Comparison of ENCODE assay signal across 26 cellular contexts in the genomic region with DNA sequence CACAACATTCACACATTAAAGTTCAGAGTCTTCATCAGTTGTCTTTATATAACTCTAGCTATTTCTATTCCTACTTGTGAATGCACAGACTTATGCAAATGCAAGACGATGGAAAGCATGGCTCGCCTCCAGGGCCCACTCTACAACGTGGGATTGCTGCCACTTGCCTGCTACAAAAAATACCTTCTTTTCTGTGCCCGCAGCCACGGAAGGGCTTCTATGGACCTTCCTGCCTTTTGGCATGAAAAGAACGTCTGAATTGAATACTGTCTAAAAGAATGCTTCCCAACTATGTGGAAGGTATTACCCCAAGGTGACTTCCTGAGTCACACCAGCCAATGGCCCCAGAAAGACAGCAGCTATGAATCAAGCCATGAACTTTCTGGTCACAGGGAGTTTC.
"Had no signal": no experiment of that assay in that cellular context is flagged by ENCODE, and none has a peak within 500 bp of the region (broad histone marks: within the 10 kb centered on the region; RNA-seq: fewer than 3 reads in every experiment).

No MANE protein-coding gene starts in this region.

- H3K36me3 ChIP-seq: Peyer's patch had no signal

- H3K9me3 ChIP-seq: Peyer's patch had no signal

- H3K36me3 Mint-ChIP-seq: activated CD8-positive, alpha-beta memory T cell treated with anti-CD3 and anti-CD28 coated beads, Interleukin-2, amount 10 ng/mL, durations not matched to agents 7 days and 5 days; activated naive CD4-positive, alpha-beta T cell treated with anti-CD3 and anti-CD28 coated beads, Interleukin-2, amount 50 U/mL, for 24 hours; brain had no signal

- H3K9me3 Mint-ChIP-seq: activated B cell treated with CpG ODN at 0.5 μM for 24 hours; activated naive CD4-positive, alpha-beta T cell treated with anti-CD3 and anti-CD28 coated beads, Interleukin-2, amount 50 U/mL, for 24 hours; activated T-cell treated with anti-CD3 and anti-CD28 coated beads, Interleukin-2, amount 50 U/mL, for 24 hours; activated T-helper 1 cell treated with anti-CD3 and anti-CD28 coated beads, Interleukin-12 subunit alpha, Interleukin-12 subunit beta, Interleukin-2, Interleukin-4 antibody, amounts not matched to agents 30 ng/mL and 10 ng/mL and 1 ng/mL, durations not matched to agents 14 hours and 24 hours and 36 hours; brain; T-helper 1 cell treated with Interleukin-12 subunit alpha and Interleukin-12 subunit beta and Interleukin-4 antibody, amounts not matched to agents 30 μg/mL and 1 μg/mL, for 36 hours had no signal

- H3K4me1 ChIP-seq: Peyer's patch had no signal

- H3K27ac Mint-ChIP-seq: activated B cell treated with CpG ODN at 0.5 μM for 24 hours; activated CD4-positive, alpha-beta T cell treated with anti-CD3 and anti-CD28 coated beads, Interleukin-2, amount 10 ng/mL, durations not matched to agents 24 days and 14 days; activated CD8-positive, alpha-beta memory T cell treated with anti-CD3 and anti-CD28 coated beads, Interleukin-2, amount 10 ng/mL, durations not matched to agents 7 days and 5 days; activated naive CD4-positive, alpha-beta T cell treated with anti-CD3 and anti-CD28 coated beads, Interleukin-2, amount 50 U/mL, for 24 hours; activated T-cell treated with anti-CD3 and anti-CD28 coated beads, Interleukin-2, amount 50 U/mL, for 24 hours; activated T-helper 1 cell treated with anti-CD3 and anti-CD28 coated beads, Interleukin-12 subunit alpha, Interleukin-12 subunit beta, Interleukin-2, Interleukin-4 antibody, amounts not matched to agents 30 ng/mL and 10 ng/mL and 1 ng/mL, durations not matched to agents 14 hours and 24 hours and 36 hours; T-helper 1 cell treated with Interleukin-12 subunit alpha and Interleukin-12 subunit beta and Interleukin-4 antibody, amounts not matched to agents 30 μg/mL and 1 μg/mL, for 36 hours had no signal

- H3K4me1 Mint-ChIP-seq: activated B cell treated with CpG ODN at 0.5 μM for 24 hours, brain had no signal

- H3K27ac ChIP-seq: Peyer's patch had no signal

- H3K4me3 ChIP-seq: Peyer's patch had no signal

- H3K27me3 ChIP-seq: Peyer's patch had no signal

- H3K27me3 Mint-ChIP-seq: activated CD4-positive, alpha-beta T cell treated with anti-CD3 and anti-CD28 coated beads, Interleukin-2, amount 10 ng/mL, durations not matched to agents 24 days and 14 days; activated CD8-positive, alpha-beta memory T cell treated with anti-CD3 and anti-CD28 coated beads, Interleukin-2, amount 10 ng/mL, durations not matched to agents 7 days and 5 days; activated naive CD4-positive, alpha-beta T cell treated with anti-CD3 and anti-CD28 coated beads, Interleukin-2, amount 50 U/mL, for 24 hours; activated T-cell treated with anti-CD3 and anti-CD28 coated beads, Interleukin-2, amount 50 U/mL, for 24 hours had no signal

- H3K4me3 Mint-ChIP-seq: activated B cell treated with CpG ODN at 0.5 μM for 24 hours; activated CD4-positive, alpha-beta T cell treated with anti-CD3 and anti-CD28 coated beads, Interleukin-2, amount 10 ng/mL, durations not matched to agents 24 days and 14 days; activated CD8-positive, alpha-beta memory T cell treated with anti-CD3 and anti-CD28 coated beads, Interleukin-2, amount 10 ng/mL, durations not matched to agents 7 days and 5 days; activated naive CD4-positive, alpha-beta T cell treated with anti-CD3 and anti-CD28 coated beads, Interleukin-2, amount 50 U/mL, for 24 hours; activated T-cell treated with anti-CD3 and anti-CD28 coated beads, Interleukin-2, amount 50 U/mL, for 24 hours; activated T-helper 1 cell treated with anti-CD3 and anti-CD28 coated beads, Interleukin-12 subunit alpha, Interleukin-12 subunit beta, Interleukin-2, Interleukin-4 antibody, amounts not matched to agents 30 ng/mL and 10 ng/mL and 1 ng/mL, durations not matched to agents 14 hours and 24 hours and 36 hours; T-helper 1 cell treated with Interleukin-12 subunit alpha and Interleukin-12 subunit beta and Interleukin-4 antibody, amounts not matched to agents 30 μg/mL and 1 μg/mL, for 36 hours had no signal

- DNase-seq: activated B cell treated with CpG ODN at 0.5 μM for 24 hours; activated CD4-positive, alpha-beta T cell treated with anti-CD3 and anti-CD28 coated beads for 1 hour; activated CD4-positive, alpha-beta T cell treated with anti-CD3 and anti-CD28 coated beads, Interleukin-2, amount 10 ng/mL, durations not matched to agents 24 days and 14 days; activated CD4-positive, alpha-beta T cell treated with anti-CD3 and anti-CD28 coated beads, Interleukin-2, amount 50 U/mL, for 48 hours; activated CD8-positive, alpha-beta memory T cell treated with anti-CD3 and anti-CD28 coated beads, Interleukin-2, amount 10 ng/mL, durations not matched to agents 7 days and 5 days; activated effector memory CD4-positive, alpha-beta T cell treated with Interleukin-2 at 50 U/mL for 16 hours; activated naive CD4-positive, alpha-beta T cell; activated T-cell treated with anti-CD3 and anti-CD28 coated beads, Interleukin-2, amount 50 U/mL, for 24 hours; aorta; IMR-90; Kasumi-1; KBM-7; NCI-H1092; NCI-H1417; NCI-H2029; NCI-H2107; NCI-H2171 treated with DMSO at 0.1 percent for 48 hours; NCI-H510A treated with DMSO at 0.1 percent for 48 hours; NCI-H69; NK-92 treated with Interleukin-12 subunit alpha and Interleukin-12 subunit beta, amount 100 ng/mL, for 24 hours; Peyer's patch; SHP77 treated with DMSO at 0.1 percent for 48 hours had no signal

- ATAC-seq: activated CD8-positive, alpha-beta memory T cell treated with anti-CD3 and anti-CD28 coated beads, Interleukin-2, amount 10 ng/mL, durations not matched to agents 7 days and 5 days had no signal
